Comparison of ENCODE assay signal across 23 cellular contexts in the genomic region with DNA sequence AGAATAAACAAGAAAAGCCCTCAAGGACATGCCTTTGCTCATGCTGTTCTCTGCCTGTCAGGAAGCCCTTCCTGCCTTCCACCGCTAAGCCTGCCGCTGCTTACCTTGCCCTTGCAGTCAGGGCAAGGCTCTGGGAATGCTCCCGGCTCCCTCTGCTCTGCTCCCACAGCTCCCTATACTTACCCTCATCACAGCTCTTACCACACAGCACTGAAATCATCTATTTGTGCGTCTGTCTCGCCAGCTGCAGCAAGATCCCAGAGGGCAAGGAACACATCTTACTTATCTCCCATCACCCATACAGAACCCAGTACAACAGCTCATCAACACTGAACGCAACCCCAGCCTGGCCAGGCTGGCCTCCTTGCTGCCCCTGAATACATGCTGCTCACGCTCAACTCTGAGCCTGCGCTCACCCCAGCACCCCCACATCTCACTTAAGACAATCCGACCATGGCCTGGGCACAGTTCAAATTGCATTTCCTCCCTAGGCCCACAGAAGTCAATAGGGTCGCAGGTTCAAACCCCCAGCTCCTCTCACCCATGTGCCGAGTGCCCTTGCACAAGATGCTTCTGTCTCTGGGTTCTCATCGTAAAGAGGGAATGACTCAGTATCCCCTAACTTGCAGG.
"Had no signal": no experiment of that assay in that cellular context is flagged by ENCODE, and none has a peak within 500 bp of the region (broad histone marks: within the 10 kb centered on the region; RNA-seq: fewer than 3 reads in every experiment).

No MANE protein-coding gene starts in this region.

- FAIRE-seq: kidney had no signal

- H3K9me3 Mint-ChIP-seq: activated T-cell treated with anti-CD3 and anti-CD28 coated beads, Interleukin-2, amount 50 U/mL, for 24 hours; activated T-helper 17 cell treated with anti-CD3 and anti-CD28 coated beads, Interleukin-2, amount 50 U/mL, for 72 hours; endodermal cell; natural killer cell; stimulated activated naive CD8-positive, alpha-beta T cell treated with anti-CD3 and anti-CD28 coated beads, Interleukin-15, amount 100 ng/mL, for 72 hours had no signal

- H3K27ac Mint-ChIP-seq: activated CD8-positive, alpha-beta T cell treated with anti-CD3 and anti-CD28 coated beads, Interleukin-2, amount 10 ng/mL, durations not matched to agents 7 days and 5 days; activated naive CD8-positive, alpha-beta T cell; activated T-cell treated with anti-CD3 and anti-CD28 coated beads, Interleukin-2, amount 50 U/mL, for 24 hours; activated T-helper 17 cell treated with anti-CD3 and anti-CD28 coated beads, Interleukin-2, amount 50 U/mL, for 72 hours; endodermal cell; natural killer cell; stimulated activated naive CD8-positive, alpha-beta T cell treated with anti-CD3 and anti-CD28 coated beads, Interleukin-15, amount 100 ng/mL, for 72 hours had no signal

- H3K36me3 Mint-ChIP-seq: activated naive CD8-positive, alpha-beta T cell; natural killer cell had no signal

- H3K27ac ChIP-seq: adrenal gland, breast epithelium, gastroesophageal sphincter, lower lobe of right lung, suprapubic skin, transverse colon had no signal

- H3K4me3 Mint-ChIP-seq: activated CD8-positive, alpha-beta T cell treated with anti-CD3 and anti-CD28 coated beads, Interleukin-2, amount 10 ng/mL, durations not matched to agents 7 days and 5 days; activated naive CD8-positive, alpha-beta T cell; activated T-cell treated with anti-CD3 and anti-CD28 coated beads, Interleukin-2, amount 50 U/mL, for 24 hours; activated T-helper 17 cell treated with anti-CD3 and anti-CD28 coated beads, Interleukin-2, amount 50 U/mL, for 72 hours; endodermal cell; natural killer cell; stimulated activated naive CD8-positive, alpha-beta T cell treated with anti-CD3 and anti-CD28 coated beads, Interleukin-15, amount 100 ng/mL, for 72 hours had no signal

- H3K4me1 Mint-ChIP-seq: activated T-helper 17 cell treated with anti-CD3 and anti-CD28 coated beads, Interleukin-2, amount 50 U/mL, for 72 hours; endodermal cell; stimulated activated naive CD8-positive, alpha-beta T cell treated with anti-CD3 and anti-CD28 coated beads, Interleukin-15, amount 100 ng/mL, for 72 hours had no signal

- H3K36me3 ChIP-seq: adrenal gland, breast epithelium, gastroesophageal sphincter, lower lobe of right lung, suprapubic skin, transverse colon had no signal

- H3K4me3 ChIP-seq: adrenal gland, breast epithelium, gastroesophageal sphincter, lower lobe of right lung, suprapubic skin, transverse colon had no signal

- H3K9me3 ChIP-seq: adrenal gland, breast epithelium, gastroesophageal sphincter, lower lobe of right lung, suprapubic skin, transverse colon had no signal

- H3K27me3 ChIP-seq: adrenal gland, breast epithelium, transverse colon had no signal

- DNase-seq: activated CD4-positive, alpha-beta T cell treated with anti-CD3 and anti-CD28 coated beads for 1 hour; activated CD4-positive, alpha-beta T cell treated with anti-CD3 and anti-CD28 coated beads, Interleukin-2, amount 50 U/mL, for 1 hour; activated CD8-positive, alpha-beta memory T cell treated with anti-CD3 and anti-CD28 coated beads, Interleukin-2, amount 50 U/mL, for 4 hours; activated CD8-positive, alpha-beta T cell treated with anti-CD3 and anti-CD28 coated beads, Interleukin-2, amount 10 ng/mL, durations not matched to agents 7 days and 5 days; activated T-cell treated with anti-CD3 and anti-CD28 coated beads, Interleukin-2, amount 50 U/mL, for 24 hours; cortex of kidney; endodermal cell; kidney; lower lobe of right lung; midbrain; natural killer cell; nucleus accumbens; stimulated activated CD4-positive, alpha-beta T cell treated with anti-CD3 and anti-CD28 coated beads, Interleukin-1b, Interleukin-23, amount 100 ng/mL, for 48 hours; stimulated activated naive CD8-positive, alpha-beta T cell treated with anti-CD3 and anti-CD28 coated beads, Interleukin-15, amount 100 ng/mL, for 72 hours; T-helper 1 cell; T-helper 9 cell; transverse colon had no signal

- H3K4me1 ChIP-seq: adrenal gland, breast epithelium, gastroesophageal sphincter, lower lobe of right lung, suprapubic skin, transverse colon had no signal

- ATAC-seq: activated CD8-positive, alpha-beta T cell treated with anti-CD3 and anti-CD28 coated beads, Interleukin-2, amount 10 ng/mL, durations not matched to agents 7 days and 5 days; activated T-helper 17 cell treated with anti-CD3 and anti-CD28 coated beads, Interleukin-2, amount 50 U/mL, for 72 hours; gastroesophageal sphincter; lower lobe of right lung; natural killer cell; stimulated activated naive CD8-positive, alpha-beta T cell treated with anti-CD3 and anti-CD28 coated beads, Interleukin-15, amount 100 ng/mL, for 72 hours had no signal

- H3K27me3 Mint-ChIP-seq: activated naive CD8-positive, alpha-beta T cell; activated T-cell treated with anti-CD3 and anti-CD28 coated beads, Interleukin-2, amount 50 U/mL, for 24 hours had no signal
